ENCODE assay signal across 13 cellular contexts in the genomic region with DNA sequence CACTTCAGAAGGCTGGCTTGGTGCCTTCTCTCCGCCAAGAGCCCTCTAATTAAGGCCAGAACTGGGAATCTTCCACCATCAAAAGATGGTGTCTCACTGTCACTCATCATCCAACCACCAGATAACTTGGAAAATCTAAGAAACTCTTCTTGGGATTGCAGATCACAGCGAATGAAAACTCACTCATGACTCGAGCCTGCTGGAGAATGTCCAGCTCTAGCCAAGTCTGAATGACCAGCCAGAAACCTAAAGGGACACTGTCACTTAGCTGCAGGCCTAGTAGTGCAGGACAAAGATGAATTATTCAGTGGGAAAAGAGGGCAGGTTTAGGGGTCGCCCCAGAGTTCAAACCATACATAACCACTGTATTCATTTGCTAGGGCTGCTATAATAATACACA.
DNase-seq lines count a peak whose midpoint lies in the region; ATAC-seq and TF ChIP-seq lines count a peak whose summit lies in the region.
"Had no signal": no experiment of that assay in that cellular context is flagged by ENCODE, and none has a peak within 500 bp of the region (broad histone marks: within the 10 kb centered on the region; RNA-seq: fewer than 3 reads in every experiment).

No MANE protein-coding gene starts in this region.

- no peaks in the 10 kb centered on the region for H3K36me3 Mint-ChIP-seq in CD8-positive, alpha-beta T cell
- H3K36me3 Mint-ChIP-seq in activated T-helper 1 cell treated with anti-CD3 and anti-CD28 coated beads, Interleukin-12 subunit alpha, Interleukin-12 subunit beta, Interleukin-2, Interleukin-4 antibody, amounts not matched to agents 30 ng/mL and 10 ng/mL and 1 ng/mL, durations not matched to agents 14 hours and 24 hours and 36 hours (ENCODE audit: low read depth) = peaks cover 16% of the 10 kb centered on the region
- peaks cover 4 to 7% of the 10 kb centered on the region in 2 donors for H3K36me3 Mint-ChIP-seq in naive B cell

- no peak overlapping the region for H3K4me3 Mint-ChIP-seq in CD8-positive, alpha-beta T cell
- no peak overlapping the region for H3K4me3 Mint-ChIP-seq in activated T-helper 1 cell treated with anti-CD3 and anti-CD28 coated beads, Interleukin-12 subunit alpha, Interleukin-12 subunit beta, Interleukin-2, Interleukin-4 antibody, amounts not matched to agents 30 ng/mL and 10 ng/mL and 1 ng/mL, durations not matched to agents 14 hours and 24 hours and 36 hours
- peak overlapping the region in 5 of 8 donors; percentile 67 to 81 (median 77) for H3K4me3 Mint-ChIP-seq in naive B cell

- H3K27me3 Mint-ChIP-seq in CD8-positive, alpha-beta T cell (ENCODE audit: low read depth) = no peaks in the 10 kb centered on the region
- no peaks in the 10 kb centered on the region for H3K27me3 Mint-ChIP-seq in activated T-helper 1 cell treated with anti-CD3 and anti-CD28 coated beads, Interleukin-12 subunit alpha, Interleukin-12 subunit beta, Interleukin-2, Interleukin-4 antibody, amounts not matched to agents 30 ng/mL and 10 ng/mL and 1 ng/mL, durations not matched to agents 14 hours and 24 hours and 36 hours (ENCODE audit: insufficient read depth)
- no peaks in the 10 kb centered on the region for H3K27me3 Mint-ChIP-seq in naive B cell

- CTCF ChIA-PET in CD8-positive, alpha-beta T cell (lab: Charles Lee) = interaction anchor here (1.7 kb wide), 1 partner anchor 19 kb away, joined by 5 read pairs; no protein-coding TSS in a partner anchor

- H3K9me3 ChIP-seq in BLaER1 treated with 17β-estradiol and CSF1 and Interleukin-3, amounts not matched to agents 10 nM and 100 nM (replicated peaks in 1 of 11) = 0 out of 22 replicates have a peak, but pooled peaks cover 0 to 3% (median 0%) of the 10 kb centered on the region in 11 experiments
- H3K9me3 ChIP-seq in CD8-positive, alpha-beta T cell (ENCODE audit: low read length) = no peaks in the 10 kb centered on the region
- H3K9me3 ChIP-seq: gastroesophageal sphincter, pancreas had no signal

- intact Hi-C loops in CD8-positive, alpha-beta T cell (cut with DNase I, micrococcal nuclease) = loop anchor here in 1 of 2 experiments (5.0 to 10.0 kb wide), 5 partner anchors 34 to 1702 kb away; partner anchors contain the start of genes COQ7 and SMG1
- intact Hi-C loops in activated T-helper 1 cell treated with anti-CD3 and anti-CD28 coated beads, Interleukin-12 subunit alpha, Interleukin-12 subunit beta, Interleukin-2, Interleukin-4 antibody, amounts not matched to agents 30 ng/mL and 10 ng/mL and 1 ng/mL, durations not matched to agents 14 hours and 24 hours and 36 hours (cut with micrococcal nuclease) = no loop called here

- peak overlapping the region; percentile 97 for H3K27ac Mint-ChIP-seq in CD8-positive, alpha-beta T cell
- peak overlapping the region; percentile 61 for H3K27ac Mint-ChIP-seq in activated T-helper 1 cell treated with anti-CD3 and anti-CD28 coated beads, Interleukin-12 subunit alpha, Interleukin-12 subunit beta, Interleukin-2, Interleukin-4 antibody, amounts not matched to agents 30 ng/mL and 10 ng/mL and 1 ng/mL, durations not matched to agents 14 hours and 24 hours and 36 hours
- H3K27ac Mint-ChIP-seq in naive B cell = peak overlapping the region; percentile 41 to 99 (median 92)

- 0 out of 22 replicates have a peak overlapping the region, but pooled peaks of 2 of the 11 experiments have one; percentile 20 to 36 for H3K9ac ChIP-seq in BLaER1 treated with 17β-estradiol and CSF1 and Interleukin-3, amounts not matched to agents 10 nM and 100 nM

- H3K9me3 Mint-ChIP-seq in CD8-positive, alpha-beta T cell = no peaks in the 10 kb centered on the region
- peaks cover 3% of the 10 kb centered on the region for H3K9me3 Mint-ChIP-seq in activated T-helper 1 cell treated with anti-CD3 and anti-CD28 coated beads, Interleukin-12 subunit alpha, Interleukin-12 subunit beta, Interleukin-2, Interleukin-4 antibody, amounts not matched to agents 30 ng/mL and 10 ng/mL and 1 ng/mL, durations not matched to agents 14 hours and 24 hours and 36 hours
- H3K9me3 Mint-ChIP-seq in naive B cell = peaks cover 0 to 6% (median 0%) of the 10 kb centered on the region in 7 donors

- H3K4me3 ChIP-seq in BLaER1 treated with 17β-estradiol and CSF1 and Interleukin-3, amounts not matched to agents 10 nM and 100 nM = no peak overlapping the region
- no peak overlapping the region for H3K4me3 ChIP-seq in CD8-positive, alpha-beta T cell (ENCODE audit: low read depth, low read length)
- H3K4me3 ChIP-seq: gastroesophageal sphincter, pancreas had no signal

- H3K4me1 ChIP-seq in BLaER1 treated with 17β-estradiol and CSF1 and Interleukin-3, amounts not matched to agents 10 nM and 100 nM = peaks cover 91 to 100% (median 100%) of the 10 kb centered on the region in 10 experiments
- peaks cover 97% of the 10 kb centered on the region for H3K4me1 ChIP-seq in CD8-positive, alpha-beta T cell (ENCODE audit: insufficient read depth, low read length)

- H3K27ac ChIP-seq in BLaER1 treated with 17β-estradiol and CSF1 and Interleukin-3, amounts not matched to agents 10 nM and 100 nM = peak overlapping the region in 9 of 11 experiments; percentile 28 to 95 (median 80); a peak in 15 of 22 replicates
- peak overlapping the region; percentile 98 for H3K27ac ChIP-seq in CD8-positive, alpha-beta T cell (ENCODE audit: low read depth, low read length)
- H3K27ac ChIP-seq: epithelial cell of prostate had no signal

- peak overlapping the region; percentile 38 to 95 (median 91); a peak in 21 of 22 replicates for H3K4me2 ChIP-seq in BLaER1 treated with 17β-estradiol and CSF1 and Interleukin-3, amounts not matched to agents 10 nM and 100 nM

- DNase-seq in CD8-positive, alpha-beta T cell = no peak
- DNase-seq in activated T-helper 1 cell treated with anti-CD3 and anti-CD28 coated beads, Interleukin-12 subunit alpha, Interleukin-12 subunit beta, Interleukin-2, Interleukin-4 antibody, amounts not matched to agents 30 ng/mL and 10 ng/mL and 1 ng/mL, durations not matched to agents 14 hours and 24 hours and 36 hours (ENCODE audit: low spot score) = no peak
- DNase-seq in naive B cell = no peak
- no peak for DNase-seq in NCI-H524 (lab: John Stamatoyannopoulos, UW)
- DNase-seq in NCI-H146 (lab: John Stamatoyannopoulos, UW) = no peak
- DNase-seq: left cardiac atrium, NCI-H446, pancreas, T1000 had no signal

- no peak for ATAC-seq in CD8-positive, alpha-beta T cell
- ATAC-seq in naive B cell (ENCODE audit: low read depth in 2 of 2) = no peak
- no peak for ATAC-seq in GM19455 (IDR thresholded peaks at IDR 0.05; ENCODE audit: unreplicated experiment)
- ATAC-seq: gastroesophageal sphincter, left cardiac atrium, pancreas had no signal

- peaks cover 0 to 21% (median 11%) of the 10 kb centered on the region in 11 experiments; a peak in 11 of 22 replicates for H3K36me3 ChIP-seq in BLaER1 treated with 17β-estradiol and CSF1 and Interleukin-3, amounts not matched to agents 10 nM and 100 nM
- no peaks in the 10 kb centered on the region for H3K36me3 ChIP-seq in CD8-positive, alpha-beta T cell (ENCODE audit: insufficient read depth, low read length)
- H3K36me3 ChIP-seq: gastroesophageal sphincter, pancreas had no signal

- POLR2A ChIA-PET in CD8-positive, alpha-beta T cell (lab: Charles Lee) = interaction anchor here (0.6 kb wide), 1 partner anchor 63 kb away, joined by 4 read pairs; no protein-coding TSS in a partner anchor

- no peaks in the 10 kb centered on the region for H4K20me1 ChIP-seq in BLaER1 treated with 17β-estradiol and CSF1 and Interleukin-3, amounts not matched to agents 10 nM and 100 nM

- no peak for TF ChIP-seq CTCF in CD8-positive, alpha-beta T cell (IDR thresholded peaks at IDR 0.05)

- no peaks in the 10 kb centered on the region for H3K27me3 ChIP-seq in BLaER1 treated with 17β-estradiol and CSF1 and Interleukin-3, amounts not matched to agents 10 nM and 100 nM
- no peaks in the 10 kb centered on the region for H3K27me3 ChIP-seq in CD8-positive, alpha-beta T cell (ENCODE audit: insufficient read depth, low read length)
- H3K27me3 ChIP-seq: gastroesophageal sphincter, pancreas had no signal

- peaks cover 96% of the 10 kb centered on the region for H3K4me1 Mint-ChIP-seq in CD8-positive, alpha-beta T cell (ENCODE audit: low read depth)
- H3K4me1 Mint-ChIP-seq in activated T-helper 1 cell treated with anti-CD3 and anti-CD28 coated beads, Interleukin-12 subunit alpha, Interleukin-12 subunit beta, Interleukin-2, Interleukin-4 antibody, amounts not matched to agents 30 ng/mL and 10 ng/mL and 1 ng/mL, durations not matched to agents 14 hours and 24 hours and 36 hours (ENCODE audit: low read depth) = peaks cover 96% of the 10 kb centered on the region
- peaks cover 83 to 99% (median 99%) of the 10 kb centered on the region in 3 donors for H3K4me1 Mint-ChIP-seq in naive B cell

Comparison
In these comparisons a context has a peak if more than half of its experiments do, and no peak if none do; other contexts are left out.
1. H3K4me3 Mint-ChIP-seq: peak in naive B cell (5 of 8); none in CD8-positive, alpha-beta T cell (single experiment) and activated T-helper 1 cell treated with anti-CD3 and anti-CD28 coated beads, Interleukin-12 subunit alpha, Interleukin-12 subunit beta, Interleukin-2, Interleukin-4 antibody, amounts not matched to agents 30 ng/mL and 10 ng/mL and 1 ng/mL, durations not matched to agents 14 hours and 24 hours and 36 hours (single experiment).
2. Peak in every context shown above with its lines, with median percentiles within 50 percentile points of each other: H3K27ac Mint-ChIP-seq.